1 cellular context compared by ENCODE assay signal in genomic region chr2:42124051-42124813, GRCh38.
TF ChIP-seq lines count a peak whose summit lies in the region.

No MANE protein-coding gene starts in this region.

TF ChIP-seq in HepG2, 621 proteins besides CTCF, POLR2A, EP300 and RAD21 (continued from another document and continues in another):
- TF ChIP-seq ZBTB40 (IDR thresholded peaks at IDR 0.05) (no peak), ZBTB40 (CRISPR knock-in tag; IDR thresholded peaks at IDR 0.05) (no peak), THAP8 (CRISPR knock-in tag; IDR thresholded peaks at IDR 0.05; ENCODE audit: borderline replicate concordance) (no peak), CREM (IDR thresholded peaks at IDR 0.05) (peak; percentile 71), CREM (CRISPR knock-in tag; IDR thresholded peaks at IDR 0.05) (no peak), ZNF576 (CRISPR knock-in tag; IDR thresholded peaks at IDR 0.05) (no peak), BRD4 (CRISPR knock-in tag; IDR thresholded peaks at IDR 0.05) (no peak), BCLAF1 (IDR thresholded peaks at IDR 0.05) (no peak), ZBTB8A (CRISPR knock-in tag; IDR thresholded peaks at IDR 0.05; ENCODE audit: borderline replicate concordance, low read depth) (no peak), ZNF501 (CRISPR knock-in tag; IDR thresholded peaks at IDR 0.05) (no peak), PPARG (CRISPR knock-in tag; conservative IDR thresholded peaks at IDR 0.05) (peak; percentile 86), ZNF773 (CRISPR knock-in tag; IDR thresholded peaks at IDR 0.05; ENCODE audit: borderline replicate concordance) (no peak), ZNF18 (CRISPR knock-in tag; IDR thresholded peaks at IDR 0.05; ENCODE audit: insufficient replicate concordance) (peak; percentile 73), ZBTB3 (CRISPR knock-in tag; IDR thresholded peaks at IDR 0.05; ENCODE audit: borderline replicate concordance, low read depth) (no peak), FOXK1 (CRISPR knock-in tag; IDR thresholded peaks at IDR 0.05; ENCODE audit: borderline replicate concordance, low read depth) (no peak), MIER2 (CRISPR knock-in tag; IDR thresholded peaks at IDR 0.05) (no peak), PAF1 (CRISPR knock-in tag; IDR thresholded peaks at IDR 0.05) (no peak), AGO2 (optimal IDR thresholded peaks at IDR 0.05; ENCODE audit: low read depth, low read length) (no peak), ZBTB20 (CRISPR knock-in tag; IDR thresholded peaks at IDR 0.05; ENCODE audit: borderline replicate concordance, low read depth) (no peak), ATAD3A (CRISPR knock-in tag; IDR thresholded peaks at IDR 0.05) (no peak), THAP9 (CRISPR knock-in tag; IDR thresholded peaks at IDR 0.05; ENCODE audit: borderline replicate concordance) (no peak), LCORL (IDR thresholded peaks at IDR 0.05) (no peak), LCORL (CRISPR knock-in tag; IDR thresholded peaks at IDR 0.05) (peak; percentile 31; the same call in 1 of the 2 replicates), ZNF101 (CRISPR knock-in tag; IDR thresholded peaks at IDR 0.05; ENCODE audit: borderline replicate concordance, low read depth) (no peak), MTA1 (CRISPR knock-in tag; IDR thresholded peaks at IDR 0.05; ENCODE audit: borderline replicate concordance) (no peak), ARID5B (CRISPR knock-in tag; IDR thresholded peaks at IDR 0.05) (peak; percentile 82), KDM5B (CRISPR knock-in tag; IDR thresholded peaks at IDR 0.05; ENCODE audit: borderline replicate concordance) (no peak), MTERF4 (CRISPR knock-in tag; IDR thresholded peaks at IDR 0.05) (no peak), ARID3A (IDR thresholded peaks at IDR 0.05; ENCODE audit: low read depth, low read length) (no peak), BCL6 (CRISPR knock-in tag; IDR thresholded peaks at IDR 0.05) (peak; percentile 12; the same call in 1 of the 2 replicates)
